25 cellular contexts compared by ENCODE assay signal in genomic region chr4:92600638-92601037, GRCh38.
DNase-seq lines count a peak whose midpoint lies in the region; ATAC-seq, FAIRE-seq and TF ChIP-seq lines count a peak whose summit lies in the region.
"Had no signal": no experiment of that assay in that cellular context is flagged by ENCODE, and none has a peak within 500 bp of the region (broad histone marks: within the 10 kb centered on the region; RNA-seq: fewer than 3 reads in every experiment).

No MANE protein-coding gene starts in this region.

- CTCF ChIA-PET in HCT116 (lab: Charles Lee), result no interaction called here

- H3K27ac ChIP-seq in 22Rv1, result no peak overlapping the region
- H3K27ac ChIP-seq in HCT116 (ENCODE audit: low read depth, low read length), result no peak overlapping the region
- H3K27ac ChIP-seq in kidney (ENCODE audit: low read depth in 2 of 2, low read length in 2 of 2), result no peak overlapping the region
- H3K27ac ChIP-seq: A549, esophagus squamous epithelium, heart right ventricle, SJCRH30, skin epidermis, tibial nerve had no signal

- no peak overlapping the region for H3K4me3 ChIP-seq in HCT116 (replicated peaks in 1 of 2; ENCODE audit: low read depth in 1 of 2, low read length in 2 of 2)
- no peak overlapping the region for H3K4me3 ChIP-seq in kidney (ENCODE audit: low read length in 2 of 2)
- H3K4me3 ChIP-seq: A549, esophagus squamous epithelium, heart right ventricle, SJCRH30, skin epidermis, tibial nerve had no signal

- ATAC-seq in HCT116 (peak; percentile 63; the same call in 1 of the 2 replicates), GM19035 (IDR thresholded peaks at IDR 0.05; ENCODE audit: unreplicated experiment) (no peak), HG03378 (IDR thresholded peaks at IDR 0.05; ENCODE audit: unreplicated experiment) (no peak)
- ATAC-seq: A549, heart right ventricle, left ventricle myocardium superior, T-cell had no signal

- H3K4me1 ChIP-seq in HCT116 (ENCODE audit: control insufficient read depth in 1 of 2, insufficient read depth in 2 of 2, low read length in 2 of 2), result no peaks in the 10 kb centered on the region
- H3K4me1 ChIP-seq in kidney (ENCODE audit: control insufficient read depth in 1 of 2, insufficient read depth in 1 of 2, low read depth in 1 of 2, low read length in 2 of 2), result no peaks in the 10 kb centered on the region
- H3K4me1 ChIP-seq: A549, heart right ventricle, SJCRH30, tibial nerve had no signal

- TF ChIP-seq POLR2A in HCT116 (IDR thresholded peaks at IDR 0.05; ENCODE audit: borderline replicate concordance, extremely low read depth, insufficient read depth, insufficient read length), result no peak

- H3K4me3 Mint-ChIP-seq in chondrocyte (ENCODE audit: unreplicated experiment), result no peak overlapping the region
- H3K4me3 Mint-ChIP-seq: activated T-cell treated with anti-CD3 and anti-CD28 coated beads, Interleukin-2, amount 50 U/mL, for 24 hours; HFFc6; T-cell had no signal

- no peaks in the 10 kb centered on the region for H3K36me3 Mint-ChIP-seq in chondrocyte (ENCODE audit: low read depth)
- H3K36me3 Mint-ChIP-seq: T-cell had no signal

- H4K20me1 ChIP-seq in HCT116 (ENCODE audit: insufficient read depth), result no peaks in the 10 kb centered on the region

- H3K27ac Mint-ChIP-seq in chondrocyte (ENCODE audit: unreplicated experiment), result no peak overlapping the region
- H3K27ac Mint-ChIP-seq: activated T-cell treated with anti-CD3 and anti-CD28 coated beads, Interleukin-2, amount 50 U/mL, for 24 hours; HFFc6; T-cell had no signal

- no peaks in the 10 kb centered on the region for H3K36me3 ChIP-seq in HCT116 (ENCODE audit: control insufficient read depth in 1 of 2, insufficient read depth in 2 of 2, low read length in 2 of 2)
- H3K36me3 ChIP-seq in kidney (ENCODE audit: control insufficient read depth in 1 of 2, insufficient read depth in 2 of 2, low read length in 2 of 2), result no peaks in the 10 kb centered on the region
- H3K36me3 ChIP-seq: esophagus squamous epithelium, heart right ventricle, SJCRH30, tibial nerve had no signal

- RAD21 ChIA-PET in HCT116 (lab: Charles Lee; ENCODE audit: low non-redundant PET in 1 of 2, low total read pairs in 2 of 2, uncharacterized antibody in 2 of 2, unreplicated experiment in 2 of 2), result no interaction called here

- H3K4me1 Mint-ChIP-seq in chondrocyte (ENCODE audit: low read depth), result no peaks in the 10 kb centered on the region
- H3K4me1 Mint-ChIP-seq: T-cell had no signal

- H3K27me3 Mint-ChIP-seq in chondrocyte (ENCODE audit: low read depth), result peaks cover 12% of the 10 kb centered on the region
- H3K27me3 Mint-ChIP-seq: activated T-cell treated with anti-CD3 and anti-CD28 coated beads, Interleukin-2, amount 50 U/mL, for 24 hours; T-cell had no signal

- H3K9me2 ChIP-seq in HCT116 (ENCODE audit: insufficient read depth), result no peaks in the 10 kb centered on the region

- TF ChIP-seq CTCF in 22Rv1 (IDR thresholded peaks at IDR 0.05), result 0 out of 2 replicates have a peak, but pooled peaks have one; percentile 5
- TF ChIP-seq CTCF in HCT116 (IDR thresholded peaks at IDR 0.05 in 2 of 3, conservative IDR thresholded peaks at IDR 0.05 in 1 of 3; ENCODE audit: borderline replicate concordance in 1 of 3, insufficient read depth in 1 of 3, low read depth in 2 of 3, low read length in 2 of 3), result no peak
- TF ChIP-seq CTCF in chondrocyte (IDR thresholded peaks at IDR 0.05), result no peak
- no peak for TF ChIP-seq CTCF in kidney (IDR thresholded peaks at IDR 0.05; ENCODE audit: borderline replicate concordance, extremely low read depth, insufficient read depth)

- H3K79me2 ChIP-seq in HCT116 (ENCODE audit: insufficient read depth, low read length), result no peaks in the 10 kb centered on the region

- DNase-seq in HCT116 (ENCODE audit: low read depth, low spot score), result no peak
- peak; percentile 47 for DNase-seq in chondrocyte (ENCODE audit: low spot score)
- DNase-seq in kidney, result peak; percentile 26
- no peak for DNase-seq in activated CD4-positive, CD25-positive, alpha-beta regulatory T cell treated with anti-CD3 and anti-CD28 coated beads, Interleukin-2, amount 50 U/mL, for 72 hours
- no peak for DNase-seq in stimulated activated CD4-positive, alpha-beta T cell treated with anti-CD3 and anti-CD28 coated beads, Interleukin-4, amount 100 ng/mL, for 4 hours
- DNase-seq: activated CD4-positive, alpha-beta T cell treated with anti-CD3 and anti-CD28 coated beads for 48 hours; activated gamma-delta T cell treated with Interleukin-2 at 50 U/mL for 16 hours; activated T-cell treated with anti-CD3 and anti-CD28 coated beads, Interleukin-2, amount 50 U/mL, for 24 hours; caudate nucleus; esophagus squamous epithelium; foreskin melanocyte; GF-D8; heart right ventricle; HFFc6; left ventricle myocardium superior; NCI-H510A treated with DMSO at 0.1 percent for 48 hours; occipital lobe; T-cell had no signal

- no peaks in the 10 kb centered on the region for H3K9me3 Mint-ChIP-seq in chondrocyte (ENCODE audit: low read depth)

- TF ChIP-seq RAD21 in HCT116 (IDR thresholded peaks at IDR 0.05; ENCODE audit: low read depth), result peak; percentile 27; the same call in 1 of the 2 replicates

- no peak overlapping the region for H2AFZ ChIP-seq in HCT116 (ENCODE audit: low read depth, low read length, poor library complexity, severe bottlenecking)

- H3K9me3 ChIP-seq in HCT116 (ENCODE audit: control insufficient read depth in 1 of 2, insufficient read depth in 1 of 2, low read depth in 1 of 2, low read length in 2 of 2) (no peaks in the 10 kb centered on the region), kidney (ENCODE audit: control insufficient read depth in 1 of 2, low read length in 2 of 2) (no peaks in the 10 kb centered on the region)
- H3K9me3 ChIP-seq: A549, esophagus squamous epithelium, SJCRH30 had no signal

- H3K4me2 ChIP-seq in HCT116 (ENCODE audit: low read length), result no peak overlapping the region
- H3K4me2 ChIP-seq: A549 had no signal

- intact Hi-C loops in HCT116 (cut with micrococcal nuclease) (no loop called here), kidney (cut with DNase I) (no loop called here)

- no TSS peak for BruUV-seq in HCT116 (replicated peaks; lab: Mats Ljungman, UMichigan)

- H3K27me3 ChIP-seq in HCT116 (ENCODE audit: insufficient read depth, low read length), result no peaks in the 10 kb centered on the region
- H3K27me3 ChIP-seq: esophagus squamous epithelium, heart right ventricle, SJCRH30, tibial nerve had no signal

- H3K9ac ChIP-seq in HCT116 (ENCODE audit: low read length) (no peak overlapping the region), kidney (ENCODE audit: low read length in 2 of 2) (no peak overlapping the region)

- POLR2A ChIA-PET in HCT116 (lab: Charles Lee), result no interaction called here

- no peak for FAIRE-seq in kidney (lab: Jason Lieb, UNC)
- FAIRE-seq: A549 had no signal

TF ChIP-seq in HCT116, 20 proteins besides CTCF, POLR2A, EP300 and RAD21 (continues in another document):
- TF ChIP-seq EZH2phosphoT487 (IDR thresholded peaks at IDR 0.05; ENCODE audit: borderline replicate concordance) (no peak), FOSL1 (IDR thresholded peaks at IDR 0.05; ENCODE audit: low read depth) (no peak), YY1 (IDR thresholded peaks at IDR 0.05; ENCODE audit: extremely low read depth, insufficient replicate concordance, low read depth, low read length) (no peak), SRF (IDR thresholded peaks at IDR 0.05; ENCODE audit: low read depth) (no peak), ZBTB33 (IDR thresholded peaks at IDR 0.05; ENCODE audit: extremely low read depth, insufficient replicate concordance, low read length) (no peak), ZFX (IDR thresholded peaks at IDR 0.05) (no peak), CBX3 (IDR thresholded peaks at IDR 0.05; ENCODE audit: low read depth) (no peak), CEBPB (IDR thresholded peaks at IDR 0.05; ENCODE audit: low read depth) (no peak), SP1 (IDR thresholded peaks at IDR 0.05; ENCODE audit: low read depth) (no peak), TCF7L2 (IDR thresholded peaks at IDR 0.05; ENCODE audit: borderline replicate concordance, extremely low read depth, insufficient read depth, insufficient read length) (no peak), POLR2AphosphoS5 (IDR thresholded peaks at IDR 0.05; ENCODE audit: low read depth, low read length) (no peak), ATF3 (IDR thresholded peaks at IDR 0.05) (no peak), EGR1 (IDR thresholded peaks at IDR 0.05; ENCODE audit: low read depth) (no peak), JUND (IDR thresholded peaks at IDR 0.05) (no peak)

Comparison
In these comparisons a context has a peak if more than half of its experiments do, and no peak if none do; other contexts are left out.
1. DNase-seq: peak in chondrocyte (single experiment) and kidney (single experiment); none in HCT116 (single experiment), activated CD4-positive, CD25-positive, alpha-beta regulatory T cell treated with anti-CD3 and anti-CD28 coated beads, Interleukin-2, amount 50 U/mL, for 72 hours (single experiment) and stimulated activated CD4-positive, alpha-beta T cell treated with anti-CD3 and anti-CD28 coated beads, Interleukin-4, amount 100 ng/mL, for 4 hours (0 of 2).